Comparison of ENCODE assay signal across 18 cellular contexts in genomic region chr9:37251452-37251851, GRCh38.
DNase-seq lines count a peak whose midpoint lies in the region; ATAC-seq and TF ChIP-seq lines count a peak whose summit lies in the region.
"Had no signal": no experiment of that assay in that cellular context is flagged by ENCODE, and none has a peak within 500 bp of the region (broad histone marks: within the 10 kb centered on the region; RNA-seq: fewer than 3 reads in every experiment).

No MANE protein-coding gene starts in this region.

- no peaks in the 10 kb centered on the region for H3K9me2 ChIP-seq in OCI-LY1 (ENCODE audit: low read depth, low read length)

- H3K4me3 Mint-ChIP-seq in neural crest cell (peak overlapping the region; percentile 32), mesothelial cell of epicardium (no peak overlapping the region)
- H3K4me3 Mint-ChIP-seq: CD8-positive, alpha-beta T cell; T-helper 1 cell treated with Interleukin-12 subunit alpha and Interleukin-12 subunit beta and Interleukin-4 antibody, amounts not matched to agents 30 μg/mL and 1 μg/mL, for 36 hours had no signal

- H3K36me3 Mint-ChIP-seq in neural crest cell (ENCODE audit: low read depth): peaks cover 20% of the 10 kb centered on the region
- peaks cover 19% of the 10 kb centered on the region for H3K36me3 Mint-ChIP-seq in mesothelial cell of epicardium

- H3K27me3 ChIP-seq in OCI-LY1 (ENCODE audit: insufficient read depth, low read length): no peaks in the 10 kb centered on the region

- H3K36me3 ChIP-seq in OCI-LY1 (ENCODE audit: insufficient read depth, low read length): peaks cover 89% of the 10 kb centered on the region

- no peaks in the 10 kb centered on the region for H3K9me3 ChIP-seq in OCI-LY1 (ENCODE audit: low read length)
- H3K9me3 ChIP-seq: left ventricle myocardium inferior had no signal

- peak; percentile 4 for DNase-seq in GM20000 (ENCODE audit: low spot score)
- peak; percentile 53 for DNase-seq in neural crest cell (ENCODE audit: low read depth, low spot score)
- DNase-seq in amygdala (lab: John Stamatoyannopoulos, UW): no peak
- no peak for DNase-seq in NCI-H2196 (lab: John Stamatoyannopoulos, UW; ENCODE audit: unreplicated experiment)
- DNase-seq in mesothelial cell of epicardium (ENCODE audit: low spot score in 2 of 2, unreplicated experiment in 2 of 2): no peak
- DNase-seq: activated CD4-positive, alpha-beta T cell treated with anti-CD3 and anti-CD28 coated beads, Interleukin-2, amount 50 U/mL, for 4 hours; activated naive CD4-positive, alpha-beta T cell; CD8-positive, alpha-beta T cell; GM23248; left ventricle myocardium inferior; NCI-H2081; PC-3; trophoblast cell had no signal

- peaks cover 41% of the 10 kb centered on the region for H3K4me1 ChIP-seq in OCI-LY1 (ENCODE audit: insufficient read depth, low read length, severe bottlenecking)
- H3K4me1 ChIP-seq: parathyroid adenoma had no signal

- H3K4me3 ChIP-seq in OCI-LY1 (ENCODE audit: low read depth, low read length, poor library complexity, severe bottlenecking): peak overlapping the region; percentile 4
- H3K4me3 ChIP-seq: GM23248, left ventricle myocardium inferior had no signal

- H3K4me2 ChIP-seq in OCI-LY1 (ENCODE audit: low read length): peak overlapping the region; percentile 26; the same call in 1 of the 2 replicates

- H3K27ac ChIP-seq in OCI-LY1 (ENCODE audit: low read depth, low read length, poor library complexity, severe bottlenecking): peak overlapping the region; percentile 70
- H3K27ac ChIP-seq: GM23248, left ventricle myocardium inferior, parathyroid adenoma had no signal

- H3K9ac ChIP-seq in OCI-LY1 (ENCODE audit: low read length): no peak overlapping the region; the same call in 1 of the 2 replicates
- H3K9ac ChIP-seq: GM23248, parathyroid adenoma had no signal

- TF ChIP-seq CTCF in GM20000 (IDR thresholded peaks at IDR 0.05; ENCODE audit: extremely low read depth, missing control alignments) (no peak), OCI-LY1 (IDR thresholded peaks at IDR 0.05; ENCODE audit: low read length) (no peak), neural crest cell (conservative IDR thresholded peaks at IDR 0.05) (no peak), mesothelial cell of epicardium (IDR thresholded peaks at IDR 0.05; ENCODE audit: unreplicated experiment) (no peak)

- no peaks in the 10 kb centered on the region for H3K27me3 Mint-ChIP-seq in neural crest cell (ENCODE audit: low read depth)
- no peaks in the 10 kb centered on the region for H3K27me3 Mint-ChIP-seq in mesothelial cell of epicardium (ENCODE audit: low read depth)

- H3F3A ChIP-seq in OCI-LY1 (ENCODE audit: insufficient read depth, low read length): no peaks in the 10 kb centered on the region

- H3K9me3 Mint-ChIP-seq in neural crest cell (peaks cover 2% of the 10 kb centered on the region), mesothelial cell of epicardium (peaks cover 10% of the 10 kb centered on the region)
- H3K9me3 Mint-ChIP-seq: CD8-positive, alpha-beta T cell had no signal

- H3K4me1 Mint-ChIP-seq in neural crest cell: peaks cover 42% of the 10 kb centered on the region
- H3K4me1 Mint-ChIP-seq in mesothelial cell of epicardium: no peaks in the 10 kb centered on the region

- H3K27ac Mint-ChIP-seq in neural crest cell (ENCODE audit: unreplicated experiment): peak overlapping the region; percentile 1
- H3K27ac Mint-ChIP-seq in mesothelial cell of epicardium: no peak overlapping the region
- H3K27ac Mint-ChIP-seq: CD8-positive, alpha-beta T cell; T-helper 1 cell treated with Interleukin-12 subunit alpha and Interleukin-12 subunit beta and Interleukin-4 antibody, amounts not matched to agents 30 μg/mL and 1 μg/mL, for 36 hours had no signal

- H4K20me1 ChIP-seq in OCI-LY1 (ENCODE audit: insufficient read depth, low read length): no peaks in the 10 kb centered on the region

- H2AFZ ChIP-seq in OCI-LY1 (ENCODE audit: low read length): no peak overlapping the region
- H2AFZ ChIP-seq: GM23248, parathyroid adenoma had no signal

- peak; percentile 54 for ATAC-seq in HG03103 (IDR thresholded peaks at IDR 0.05; ENCODE audit: low read depth, unreplicated experiment)
- no peak for ATAC-seq in HG02642 (IDR thresholded peaks at IDR 0.05; ENCODE audit: poor library complexity, unreplicated experiment)
- ATAC-seq: CD8-positive, alpha-beta T cell; PC-3 had no signal

- peaks cover 50% of the 10 kb centered on the region for H3K79me2 ChIP-seq in OCI-LY1 (ENCODE audit: insufficient read depth, low read length)
- H3K79me2 ChIP-seq: parathyroid adenoma had no signal

Comparison
In these comparisons a context has a peak if more than half of its experiments do, and no peak if none do; other contexts are left out.
1. DNase-seq: peak in GM20000 (single experiment) and neural crest cell (single experiment); none in amygdala (0 of 56), NCI-H2196 (single experiment) and mesothelial cell of epicardium (0 of 2).